22 cellular contexts compared by ENCODE assay signal in the genomic region with DNA sequence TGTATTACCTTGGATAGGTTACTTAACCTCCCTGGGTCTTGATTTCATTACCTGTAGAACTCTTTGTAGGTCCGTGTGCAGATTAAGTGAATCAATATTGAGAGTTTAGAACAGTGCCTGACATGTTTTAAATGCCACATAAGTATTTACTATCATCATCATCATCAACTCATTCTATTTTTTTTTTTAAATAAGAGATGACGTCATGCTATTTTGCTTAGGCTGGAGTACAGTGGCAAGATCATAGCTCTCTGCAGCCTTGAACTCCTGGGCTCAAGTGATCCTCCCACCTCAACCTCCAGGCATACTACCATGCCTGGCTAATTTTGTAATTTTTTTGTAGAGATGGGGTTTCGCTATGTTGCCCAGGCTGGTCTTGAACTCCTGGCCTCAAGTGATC.
A peak's percentile ranks its signal among the peaks of the same experiment; 100 is the strongest.
DNase-seq lines count a peak whose midpoint lies in the region; ATAC-seq, FAIRE-seq and TF ChIP-seq lines count a peak whose summit lies in the region.
"Had no signal": no experiment of that assay in that cellular context is flagged by ENCODE, and none has a peak within 500 bp of the region (broad histone marks: within the 10 kb centered on the region; RNA-seq: fewer than 3 reads in every experiment).

No MANE protein-coding gene starts in this region.

- RAD21 ChIA-PET in GM12878 (lab: Charles Lee; ENCODE audit: unreplicated experiment) = no interaction called here

- no peak for TF ChIP-seq POLR2A in GM12878 (IDR thresholded peaks at IDR 0.05; ENCODE audit: low read depth, low read length)

- in situ Hi-C loops in GM12878 (cut with MboI) (no loop called here), GM13976 (cut with MboI; ENCODE audit: low sequenced_read_pairs, unreplicated experiment) (no loop called here)

- peaks cover 14% of the 10 kb centered on the region for H3K4me1 Mint-ChIP-seq in GM23338
- H3K4me1 Mint-ChIP-seq: CD4-positive, alpha-beta memory T cell; CD4-positive, CD25-positive, alpha-beta regulatory T cell; CD8-positive, alpha-beta memory T cell had no signal

- SMC1A ChIA-PET in GM12878 (lab: Charles Lee; ENCODE audit: uncharacterized antibody, unreplicated experiment) = no interaction called here

- 0 out of 2 replicates have a peak, but pooled peaks cover 8% of the 10 kb centered on the region for H3K4me1 ChIP-seq in GM23338 (ENCODE audit: insufficient read depth)
- no peaks in the 10 kb centered on the region for H3K4me1 ChIP-seq in HEK293 (ENCODE audit: control insufficient read depth, insufficient read depth, low read length)
- H3K4me1 ChIP-seq in GM12878 (ENCODE audit: control insufficient read depth, insufficient read depth, low read length) = no peaks in the 10 kb centered on the region
- H3K4me1 ChIP-seq: BE2C had no signal

- 15% methylated on average over 3 of the region's 3 CpGs for WGBS in GM12878 (ENCODE audit: insufficient coverage, insufficient replicate concordance, low lambda C conversion rate, missing lambda C conversion rate)

- no peak for FAIRE-seq in GM12878 (lab: Jason Lieb, UNC)
- FAIRE-seq: A204.1, D721Med, G401.6, GM12892, GM19239 had no signal

- no TSS peak for BruUV-seq in GM12878 (replicated peaks; lab: Mats Ljungman, UMichigan)

- no peak overlapping the region for H3K27ac Mint-ChIP-seq in GM23338
- H3K27ac Mint-ChIP-seq: CD4-positive, alpha-beta memory T cell; CD4-positive, CD25-positive, alpha-beta regulatory T cell; CD8-positive, alpha-beta memory T cell had no signal

- peaks cover 7% of the 10 kb centered on the region; the same call in 2 of the 3 replicates for H3K9me3 Mint-ChIP-seq in GM23338

- H3K9me3 ChIP-seq in HEK293 (ENCODE audit: control insufficient read depth, insufficient read depth, low read depth, low read length) = no peaks in the 10 kb centered on the region
- no peaks in the 10 kb centered on the region for H3K9me3 ChIP-seq in GM12878 (replicated peaks; ENCODE audit: control insufficient read depth, insufficient read depth, low read length)
- H3K9me3 ChIP-seq: BE2C, BLaER1 had no signal

- no peaks in the 10 kb centered on the region for H3K36me3 Mint-ChIP-seq in GM23338 (ENCODE audit: low read depth)
- H3K36me3 Mint-ChIP-seq: CD14-positive monocyte; CD4-positive, alpha-beta memory T cell; CD4-positive, CD25-positive, alpha-beta regulatory T cell; CD8-positive, alpha-beta memory T cell had no signal

- DNase-seq in GM23338 (ENCODE audit: low spot score) (no peak), GM12878 (ENCODE audit: low read depth, low spot score) (no peak), NCI-H1048 (lab: John Stamatoyannopoulos, UW) (no peak), GM13976 (ENCODE audit: low spot score) (no peak), D341Med (ENCODE audit: low spot score) (no peak)
- DNase-seq: 8988T; ACHN; BE2C; CD4-positive, alpha-beta memory T cell; CD4-positive, CD25-positive, alpha-beta regulatory T cell; CD8-positive, alpha-beta memory T cell; COR-L47; DMS79 treated with DMSO at 0.1 percent for 48 hours; GF-D8 had no signal

- H3K27ac ChIP-seq in GM23338 (ENCODE audit: low read depth) (no peak overlapping the region), HEK293 (ENCODE audit: extremely low read depth, low read depth, low read length) (no peak overlapping the region), GM12878 (ENCODE audit: control insufficient read depth, insufficient read depth) (no peak overlapping the region)
- H3K27ac ChIP-seq: BLaER1 had no signal

- intact Hi-C loops in GM12878 (cut with micrococcal nuclease; ENCODE audit: unreplicated experiment) = no loop called here

- CTCF ChIA-PET in HEK293 (lab: Yijun Ruan, JAX) (no interaction called here), GM12878 (lab: Yijun Ruan, JAX) (no interaction called here)

- H3K4me2 ChIP-seq in GM23338 = no peak overlapping the region
- no peak overlapping the region for H3K4me2 ChIP-seq in GM12878 (ENCODE audit: control insufficient read depth, insufficient read depth)
- H3K4me2 ChIP-seq: BLaER1 had no signal

- H3K27me3 Mint-ChIP-seq in GM23338 (ENCODE audit: insufficient read depth, low read depth, poor library complexity) = peaks cover 13% of the 10 kb centered on the region
- H3K27me3 Mint-ChIP-seq: CD4-positive, CD25-positive, alpha-beta regulatory T cell had no signal

- no peak for TF ChIP-seq RAD21 in GM12878 (IDR thresholded peaks at IDR 0.05; ENCODE audit: insufficient read depth, low read depth, low read length)

- H3K27me3 ChIP-seq in GM23338 (ENCODE audit: insufficient read depth) (no peaks in the 10 kb centered on the region), GM12878 (replicated peaks in 1 of 2; ENCODE audit: control insufficient read depth in 2 of 2, insufficient read depth in 2 of 2, low read length in 1 of 2) (no peaks in the 10 kb centered on the region)
- H3K27me3 ChIP-seq: BE2C, BLaER1 had no signal

- POLR2A ChIA-PET in HEK293 (lab: Yijun Ruan, JAX) = no interaction called here
- POLR2A ChIA-PET in GM12878 (lab: Charles Lee) = no interaction called here

- H3K9ac ChIP-seq in GM12878 (ENCODE audit: control insufficient read depth, insufficient read depth, low read length) = no peak overlapping the region
- H3K9ac ChIP-seq: BLaER1 had no signal

- ATAC-seq in GM23338 (no peak), GM12878 (no peak)

- no peak for TF ChIP-seq EP300 in GM12878 (IDR thresholded peaks at IDR 0.05; ENCODE audit: borderline replicate concordance in 1 of 2, control insufficient read depth in 1 of 2, low read depth in 2 of 2, low read length in 2 of 2)

- no peaks in the 10 kb centered on the region for H3K9me2 ChIP-seq in GM23338 (ENCODE audit: insufficient read depth)

- H3K4me3 Mint-ChIP-seq in GM23338 = no peak overlapping the region
- H3K4me3 Mint-ChIP-seq: CD14-positive monocyte; CD4-positive, alpha-beta memory T cell; CD4-positive, CD25-positive, alpha-beta regulatory T cell; CD8-positive, alpha-beta memory T cell had no signal

- H3K79me2 ChIP-seq in GM23338 (replicated peaks; ENCODE audit: insufficient read depth) (no peaks in the 10 kb centered on the region), GM12878 (ENCODE audit: control insufficient read depth, insufficient read depth, low read length) (no peaks in the 10 kb centered on the region)

- no peaks in the 10 kb centered on the region for H4K20me1 ChIP-seq in GM23338 (replicated peaks; ENCODE audit: insufficient read depth)
- H4K20me1 ChIP-seq in GM12878 (ENCODE audit: control insufficient read depth, insufficient read depth) = no peaks in the 10 kb centered on the region
- H4K20me1 ChIP-seq: BLaER1 had no signal

- no peak for TF ChIP-seq CTCF in GM23338 (conservative IDR thresholded peaks at IDR 0.05; ENCODE audit: low read depth in 2 of 2)
- TF ChIP-seq CTCF in HEK293 (tag by site-specific recombination; IDR thresholded peaks at IDR 0.05) = no peak
- no peak for TF ChIP-seq CTCF in GM12878 (IDR thresholded peaks at IDR 0.05 in 2 of 3, conservative IDR thresholded peaks at IDR 0.05 in 1 of 3; ENCODE audit: control insufficient read depth in 2 of 3, extremely low read depth in 1 of 3, insufficient read depth in 1 of 3, low read depth in 3 of 3, low read length in 3 of 3)
- no peak for TF ChIP-seq CTCF in GM13976 (IDR thresholded peaks at IDR 0.05; ENCODE audit: borderline replicate concordance, control extremely low read depth, extremely low read depth, insufficient read depth, missing control alignments)

- no peaks in the 10 kb centered on the region for H3K36me3 ChIP-seq in GM23338 (ENCODE audit: insufficient read depth)
- H3K36me3 ChIP-seq in HEK293 (ENCODE audit: control insufficient read depth in 2 of 2, insufficient read depth in 1 of 2, low read length in 2 of 2) = no peaks in the 10 kb centered on the region
- H3K36me3 ChIP-seq in GM12878 (ENCODE audit: control insufficient read depth in 2 of 2, insufficient read depth in 2 of 2, low read length in 1 of 2) = no peaks in the 10 kb centered on the region
- H3K36me3 ChIP-seq: BE2C, BLaER1 had no signal

- H3F3A ChIP-seq in GM23338 (replicated peaks; ENCODE audit: low read depth) = no peaks in the 10 kb centered on the region

- H3K4me3 ChIP-seq in GM23338 (no peak overlapping the region), HEK293 (ENCODE audit: low read depth, low read length) (no peak overlapping the region), GM12878 (no peak overlapping the region)
- H3K4me3 ChIP-seq: BLaER1 had no signal

- H2AFZ ChIP-seq in GM23338 (0 out of 2 replicates have a peak overlapping the region, but pooled peaks have one; percentile 43), GM12878 (ENCODE audit: control insufficient read depth, low read depth, low read length) (no peak overlapping the region)

TF ChIP-seq in GM23338, 12 proteins besides CTCF, POLR2A, EP300 and RAD21 (continues in another document):
- no peak for TF ChIP-seq NANOG (IDR thresholded peaks at IDR 0.05; ENCODE audit: borderline replicate concordance)

TF ChIP-seq in HEK293, 187 proteins besides CTCF, POLR2A, EP300 and RAD21:
- TF ChIP-seq ZNF658 (tag by site-specific recombination; IDR thresholded peaks at IDR 0.05) (no peak), ZNF433 (tag by site-specific recombination; IDR thresholded peaks at IDR 0.05; ENCODE audit: low read depth) (no peak)
- TF ChIP-seq, protein P1, sequence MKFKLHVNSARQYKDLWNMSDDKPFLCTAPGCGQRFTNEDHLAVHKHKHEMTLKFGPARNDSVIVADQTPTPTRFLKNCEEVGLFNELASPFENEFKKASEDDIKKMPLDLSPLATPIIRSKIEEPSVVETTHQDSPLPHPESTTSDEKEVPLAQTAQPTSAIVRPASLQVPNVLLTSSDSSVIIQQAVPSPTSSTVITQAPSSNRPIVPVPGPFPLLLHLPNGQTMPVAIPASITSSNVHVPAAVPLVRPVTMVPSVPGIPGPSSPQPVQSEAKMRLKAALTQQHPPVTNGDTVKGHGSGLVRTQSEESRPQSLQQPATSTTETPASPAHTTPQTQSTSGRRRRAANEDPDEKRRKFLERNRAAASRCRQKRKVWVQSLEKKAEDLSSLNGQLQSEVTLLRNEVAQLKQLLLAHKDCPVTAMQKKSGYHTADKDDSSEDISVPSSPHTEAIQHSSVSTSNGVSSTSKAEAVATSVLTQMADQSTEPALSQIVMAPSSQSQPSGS (tag by site-specific recombination; IDR thresholded peaks at IDR 0.05; ENCODE audit: low read depth) = peak; percentile 59

TF ChIP-seq in GM12878, 131 proteins besides CTCF, POLR2A, EP300 and RAD21:
- TF ChIP-seq NRF1 (conservative IDR thresholded peaks at IDR 0.05; ENCODE audit: low read depth, low read length) = no peak
- TF ChIP-seq ATF7 (IDR thresholded peaks at IDR 0.05; ENCODE audit: low read depth) = 0 out of 2 replicates have a peak, but pooled peaks have one; percentile 36
